In the genomic region with DNA sequence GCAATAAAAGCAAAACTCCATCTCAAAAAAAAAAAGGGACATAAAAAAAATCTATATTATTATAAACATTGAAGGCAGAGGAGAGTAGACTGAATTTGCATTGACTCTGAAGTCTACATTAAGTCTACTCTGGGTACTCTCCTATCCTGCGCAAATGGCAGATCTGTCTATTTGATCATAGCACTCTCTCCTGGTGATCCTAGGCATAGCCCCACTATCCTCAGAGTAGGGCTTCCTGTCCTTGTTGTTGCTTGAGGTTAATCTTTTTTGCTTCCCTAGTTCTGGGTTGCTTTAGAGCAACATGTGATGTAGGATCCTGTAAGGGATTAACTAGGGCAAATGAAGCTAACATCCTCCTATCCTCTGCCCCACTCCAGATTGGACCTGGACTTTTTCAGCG, we compare ENCODE assay signal across 11 cellular contexts. TPM values are rescaled to one million over a fixed set of nuclear protein-coding genes. Genes with fewer than 3 reads are reported as not detected.
DNase-seq lines count a peak whose midpoint lies in the region; ATAC-seq, FAIRE-seq and TF ChIP-seq lines count a peak whose summit lies in the region.
"Had no signal": no experiment of that assay in that cellular context is flagged by ENCODE, and none has a peak within 500 bp of the region (broad histone marks: within the 10 kb centered on the region; RNA-seq: fewer than 3 reads in every experiment).

No MANE protein-coding gene starts in this region.

- TF ChIP-seq CTCF in GM12878 (IDR thresholded peaks at IDR 0.05 in 2 of 3, conservative IDR thresholded peaks at IDR 0.05 in 1 of 3; ENCODE audit: control insufficient read depth in 2 of 3, extremely low read depth in 1 of 3, insufficient read depth in 1 of 3, low read depth in 3 of 3, low read length in 3 of 3) (no peak), liver (IDR thresholded peaks at IDR 0.05; ENCODE audit: low read depth, low read length, missing input control) (peak; percentile 15)

- POLR2A ChIA-PET in GM12878 (lab: Charles Lee): interaction anchor here (0.5 to 1.5 kb wide), 3 partner anchors 8 to 275 kb away, joined by 3 to 5 read pairs (median 5); no protein-coding TSS in a partner anchor

- H3K4me1 Mint-ChIP-seq in activated T-cell treated with anti-CD3 and anti-CD28 coated beads, Interleukin-2, amount 50 U/mL, for 4 hours (ENCODE audit: low read depth): peaks cover 41% of the 10 kb centered on the region

- H3K36me3 ChIP-seq in GM12878 (ENCODE audit: control insufficient read depth in 2 of 2, insufficient read depth in 2 of 2, low read length in 1 of 2) (peaks cover 4 to 17% of the 10 kb centered on the region in 2 experiments), liver (ENCODE audit: control insufficient read depth in 4 of 4, insufficient read depth in 3 of 4, low read depth in 1 of 4, low read length in 3 of 4) (peaks cover 5 to 28% (median 12%) of the 10 kb centered on the region in 4 donors)
- peaks cover 31% of the 10 kb centered on the region for H3K36me3 ChIP-seq in effector memory CD4-positive, alpha-beta T cell (ENCODE audit: control insufficient read depth, insufficient read depth, low read length)

- DNase-seq in D341Med (ENCODE audit: low spot score) (peak; percentile 30), HT1080 (ENCODE audit: low read depth) (peak; percentile 26), GM12878 (ENCODE audit: low read depth, low spot score) (no peak), ecto neural progenitor cell (ENCODE audit: low spot score) (no peak)
- no peak for DNase-seq in activated T-cell treated with anti-CD3 and anti-CD28 coated beads, Interleukin-2, amount 50 U/mL, for 4 hours
- no peak for DNase-seq in effector memory CD4-positive, alpha-beta T cell
- DNase-seq: activated effector memory CD4-positive, alpha-beta T cell treated with Interleukin-2 at 50 U/mL for 16 hours had no signal

- H4K20me1 ChIP-seq in GM12878 (ENCODE audit: control insufficient read depth, insufficient read depth): no peaks in the 10 kb centered on the region

- no peak for FAIRE-seq in GM12878 (lab: Jason Lieb, UNC)
- FAIRE-seq: endometrium, islet of Langerhans had no signal

- no peak overlapping the region for H3K4me2 ChIP-seq in GM12878 (ENCODE audit: control insufficient read depth, insufficient read depth)

- TF ChIP-seq RAD21 in GM12878 (IDR thresholded peaks at IDR 0.05; ENCODE audit: insufficient read depth, low read depth, low read length): no peak
- peak in 1 of 2 donors; percentile 34 for TF ChIP-seq RAD21 in liver (IDR thresholded peaks at IDR 0.05)

- no peaks in the 10 kb centered on the region for H3K27me3 Mint-ChIP-seq in activated T-cell treated with anti-CD3 and anti-CD28 coated beads, Interleukin-2, amount 50 U/mL, for 4 hours (ENCODE audit: low read depth)

- 98% methylated on average over 2 of the region's 2 CpGs for WGBS in GM12878 (ENCODE audit: insufficient coverage, insufficient replicate concordance, low lambda C conversion rate, missing lambda C conversion rate)
- WGBS in liver: 90% methylated on average over 2 of the region's 2 CpGs

- no peak overlapping the region for H3K27ac ChIP-seq in GM12878 (ENCODE audit: control insufficient read depth, insufficient read depth)
- H3K27ac ChIP-seq in liver (ENCODE audit: low read depth in 1 of 2, low read length in 2 of 2): no peak overlapping the region
- H3K27ac ChIP-seq in effector memory CD4-positive, alpha-beta T cell (ENCODE audit: insufficient read depth, low read length, poor library complexity, severe bottlenecking): no peak overlapping the region

- intact Hi-C loops in GM12878 (cut with micrococcal nuclease; ENCODE audit: unreplicated experiment): no loop called here

- H3K27me3 ChIP-seq in GM12878 (replicated peaks in 1 of 2; ENCODE audit: control insufficient read depth in 2 of 2, insufficient read depth in 2 of 2, low read length in 1 of 2) (no peaks in the 10 kb centered on the region), liver (ENCODE audit: control insufficient read depth in 4 of 4, insufficient read depth in 4 of 4, low read length in 3 of 4) (no peaks in the 10 kb centered on the region)
- H3K27me3 ChIP-seq in effector memory CD4-positive, alpha-beta T cell (replicated peaks; ENCODE audit: control insufficient read depth, insufficient read depth, low read length, poor library complexity, severe bottlenecking): no peaks in the 10 kb centered on the region

- H2AFZ ChIP-seq in GM12878 (ENCODE audit: control insufficient read depth, low read depth, low read length): no peak overlapping the region

- H3K36me3 Mint-ChIP-seq in activated T-cell treated with anti-CD3 and anti-CD28 coated beads, Interleukin-2, amount 50 U/mL, for 4 hours (ENCODE audit: insufficient read depth): peaks cover 29% of the 10 kb centered on the region

- H3K9me3 Mint-ChIP-seq in activated T-cell treated with anti-CD3 and anti-CD28 coated beads, Interleukin-2, amount 50 U/mL, for 4 hours: no peaks in the 10 kb centered on the region

- H3K4me1 ChIP-seq in GM12878 (ENCODE audit: control insufficient read depth, insufficient read depth, low read length) (no peaks in the 10 kb centered on the region), liver (ENCODE audit: control insufficient read depth in 4 of 4, insufficient read depth in 4 of 4, low read length in 3 of 4) (peaks cover 0 to 3% (median under 1%) of the 10 kb centered on the region in 4 donors)
- H3K4me1 ChIP-seq in effector memory CD4-positive, alpha-beta T cell (ENCODE audit: control insufficient read depth, insufficient read depth, low read length, poor library complexity, severe bottlenecking): peaks cover 5% of the 10 kb centered on the region

- peak; percentile 69 for ATAC-seq in GM12878
- no peak for ATAC-seq in activated T-cell treated with anti-CD3 and anti-CD28 coated beads, Interleukin-2, amount 50 U/mL, for 4 hours
- ATAC-seq in GM21526 (IDR thresholded peaks at IDR 0.05; ENCODE audit: low FRiP score, unreplicated experiment): no peak

- H3K4me3 ChIP-seq in GM12878 (no peak overlapping the region), liver (ENCODE audit: low read depth in 1 of 3, low read length in 3 of 3) (no peak overlapping the region)
- H3K4me3 ChIP-seq in effector memory CD4-positive, alpha-beta T cell (ENCODE audit: insufficient read depth, low read depth, low read length, poor library complexity, severe bottlenecking): no peak overlapping the region

- no peak overlapping the region for H3K9ac ChIP-seq in GM12878 (ENCODE audit: control insufficient read depth, insufficient read depth, low read length)
- no peak overlapping the region for H3K9ac ChIP-seq in liver (ENCODE audit: low read depth in 1 of 2, low read length in 2 of 2)

- H3K4me3 Mint-ChIP-seq in activated T-cell treated with anti-CD3 and anti-CD28 coated beads, Interleukin-2, amount 50 U/mL, for 4 hours: no peak overlapping the region

- TF ChIP-seq POLR2A in GM12878 (IDR thresholded peaks at IDR 0.05; ENCODE audit: low read depth, low read length): no peak

- H3K9me3 ChIP-seq in GM12878 (replicated peaks; ENCODE audit: control insufficient read depth, insufficient read depth, low read length): no peaks in the 10 kb centered on the region
- no peaks in the 10 kb centered on the region for H3K9me3 ChIP-seq in liver (ENCODE audit: control insufficient read depth in 4 of 4, low read length in 3 of 4)
- H3K9me3 ChIP-seq in effector memory CD4-positive, alpha-beta T cell (ENCODE audit: control insufficient read depth, low read length): no peaks in the 10 kb centered on the region

- CTCF ChIA-PET in GM12878 (lab: Yijun Ruan, JAX): no interaction called here

- SMC1A ChIA-PET in GM12878 (lab: Charles Lee; ENCODE audit: uncharacterized antibody, unreplicated experiment): interaction anchor here (1.5 kb wide), 1 partner anchor 11 kb away, joined by 3 read pairs; no protein-coding TSS in a partner anchor

- no TSS peak for BruUV-seq in GM12878 (replicated peaks; lab: Mats Ljungman, UMichigan)

- in situ Hi-C loops in GM12878 (cut with MboI): no loop called here

- RAD21 ChIA-PET in GM12878 (lab: Charles Lee; ENCODE audit: unreplicated experiment): no interaction called here

- TF ChIP-seq EP300 in GM12878 (IDR thresholded peaks at IDR 0.05; ENCODE audit: borderline replicate concordance in 1 of 2, control insufficient read depth in 1 of 2, low read depth in 2 of 2, low read length in 2 of 2): no peak

- H3K79me2 ChIP-seq in GM12878 (ENCODE audit: control insufficient read depth, insufficient read depth, low read length): peaks cover 28% of the 10 kb centered on the region

TF ChIP-seq in GM12878, 131 proteins besides CTCF, POLR2A, EP300 and RAD21 (continues in another document):
- TF ChIP-seq MXI1 (IDR thresholded peaks at IDR 0.05; ENCODE audit: low read depth, low read length) (no peak), MEF2B (IDR thresholded peaks at IDR 0.05; ENCODE audit: partially characterized antibody, poor library complexity, severe bottlenecking) (no peak)

TF ChIP-seq in liver, 16 proteins besides CTCF, POLR2A, EP300 and RAD21 (continues in another document):
- TF ChIP-seq, protein P1, sequence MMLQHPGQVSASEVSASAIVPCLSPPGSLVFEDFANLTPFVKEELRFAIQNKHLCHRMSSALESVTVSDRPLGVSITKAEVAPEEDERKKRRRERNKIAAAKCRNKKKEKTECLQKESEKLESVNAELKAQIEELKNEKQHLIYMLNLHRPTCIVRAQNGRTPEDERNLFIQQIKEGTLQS (IDR thresholded peaks at IDR 0.05): no peak

RNA-seq across cellular contexts. Expression of a gene that starts 13.4 kb away (rescaled TPM):
- 29.7 and 30.0 TPM in 2 replicates for total RNA-seq in HT1080 (2014; rRNA removed; shearing (Covaris generic))
- polyA plus RNA-seq in HT1080 (2015; cell fraction: cytosol; rRNA removed): 19.6 and 20.5 TPM in 2 replicates
- polyA plus RNA-seq in HT1080 (2015; cell fraction: nucleus; rRNA removed): 14.3 and 19.0 TPM in 2 replicates
- total RNA-seq in GM12878 (2013; cell fraction: nucleolus; rRNA removed): 232 and 241 TPM in 2 replicates
- total RNA-seq in GM12878 (2014; rRNA removed) (23.5 and 26.1 TPM in 2 replicates), GM12878 (2014; rRNA removed; fragmentation: Illumina TruSeq; extraction: Trizol) (41.6 and 43.9 TPM in 2 replicates), GM12878 (2021) (26.9 and 28.4 TPM in 2 replicates), liver (100 to 1,000 TPM in 1 of 2 donors, 10 to 100 TPM in 1; 35.7 to 100 TPM)
- polyA plus RNA-seq in GM12878 (2011; ENCODE audit: low read depth): 10.9 TPM
- polyA plus RNA-seq in GM12878 (2011; rRNA removed) (17.9 and 31.3 TPM in 2 replicates), GM12878 (2014; fragmentation: Illumina TruSeq; extraction: Trizol) (23.0 and 31.1 TPM in 2 replicates), GM12878 (2014; fragmentation: Nextera tagmentation; extraction: Ambion mirVana) (10 to 100 TPM in 1 of 2 experiments, 1 to 10 TPM in 1; 8.6 to 12.9 TPM), GM12878 (2014; rRNA removed) (9.9 and 12.5 TPM in 2 replicates), GM12878 (2016; fragmentation: Nextera tagmentation; extraction: Ambion mirVana) (10 to 100 TPM; 32.0 to 35.3 TPM), liver (10 to 100 TPM; 21.3 to 71.1 TPM)
- polyA plus RNA-seq in GM12878 (2011; cell fraction: cytosol; rRNA removed): 4.8 and 5.1 TPM in 2 replicates
- 20.9 and 23.4 TPM in 2 replicates for polyA plus RNA-seq in GM12878 (2011; cell fraction: nucleus; rRNA removed)
- 19.9 and 26.1 TPM in 2 replicates for polyA plus RNA-seq in GM12878 (2012)
- 20.0 and 24.3 TPM in 2 replicates for polyA minus RNA-seq in GM12878 (2011; rRNA and poly(A)+ RNA removed)
- polyA minus RNA-seq in GM12878 (2011; cell fraction: cytosol; rRNA and poly(A)+ RNA removed): 11.2 and 11.9 TPM in 2 replicates
- polyA minus RNA-seq in GM12878 (2011; cell fraction: nucleus; rRNA and poly(A)+ RNA removed): 34.9 and 42.2 TPM in 2 replicates
- total RNA-seq in activated T-cell treated with anti-CD3 and anti-CD28 coated beads, Interleukin-2, amount 50 U/mL, for 4 hours: 10 to 100 TPM; 31.5 to 37.0 (median 32.1) TPM

Comparison
In these comparisons a context has a peak if more than half of its experiments do, and no peak if none do; other contexts are left out.
1. DNase-seq: peak in D341Med (single experiment) and HT1080 (single experiment); none in GM12878 (single experiment), activated T-cell treated with anti-CD3 and anti-CD28 coated beads, Interleukin-2, amount 50 U/mL, for 4 hours (single experiment), ecto neural progenitor cell (single experiment) and effector memory CD4-positive, alpha-beta T cell (0 of 3).